Comparison of ENCODE assay signal across 17 cellular contexts in genomic region chr17:67393809-67394418, GRCh38. TPM values are rescaled to one million over a fixed set of nuclear protein-coding genes. Genes with fewer than 3 reads are reported as not detected.
DNase-seq lines count a peak whose midpoint lies in the region; ATAC-seq and TF ChIP-seq lines count a peak whose summit lies in the region.
"Had no signal": no experiment of that assay in that cellular context is flagged by ENCODE, and none has a peak within 500 bp of the region (broad histone marks: within the 10 kb centered on the region; RNA-seq: fewer than 3 reads in every experiment).

No MANE protein-coding gene starts in this region.

- H3K27ac ChIP-seq in CD8-positive, alpha-beta memory T cell (ENCODE audit: low read depth, low read length): no peak overlapping the region
- H3K27ac ChIP-seq: KMS-11, RWPE1 had no signal

- H3K9me3 Mint-ChIP-seq in activated T-cell treated with anti-CD3 and anti-CD28 coated beads, Interleukin-2, amount 50 U/mL, for 24 hours: no peaks in the 10 kb centered on the region
- H3K9me3 Mint-ChIP-seq in activated T-cell treated with anti-CD3 and anti-CD28 coated beads, Interleukin-2, amount 50 U/mL, for 4 hours: peaks cover 5% of the 10 kb centered on the region
- no peaks in the 10 kb centered on the region for H3K9me3 Mint-ChIP-seq in CD8-positive, alpha-beta memory T cell
- no peaks in the 10 kb centered on the region for H3K9me3 Mint-ChIP-seq in activated naive CD8-positive, alpha-beta T cell (ENCODE audit: low read depth)
- H3K9me3 Mint-ChIP-seq in natural killer cell: no peaks in the 10 kb centered on the region
- H3K9me3 Mint-ChIP-seq in glutamatergic neuron (ENCODE audit: unreplicated experiment): no peaks in the 10 kb centered on the region
- H3K9me3 Mint-ChIP-seq: HFFc6 had no signal

- intact Hi-C loops in natural killer cell (cut with micrococcal nuclease): no loop called here

- H3K36me3 Mint-ChIP-seq in activated T-cell treated with anti-CD3 and anti-CD28 coated beads, Interleukin-2, amount 50 U/mL, for 24 hours (ENCODE audit: low read depth): peaks cover 43% of the 10 kb centered on the region
- peaks cover 10% of the 10 kb centered on the region for H3K36me3 Mint-ChIP-seq in activated T-cell treated with anti-CD3 and anti-CD28 coated beads, Interleukin-2, amount 50 U/mL, for 4 hours (ENCODE audit: insufficient read depth)
- peaks cover 6 to 51% (median 9%) of the 10 kb centered on the region in 3 donors for H3K36me3 Mint-ChIP-seq in CD8-positive, alpha-beta memory T cell
- peaks cover 14% of the 10 kb centered on the region for H3K36me3 Mint-ChIP-seq in activated naive CD8-positive, alpha-beta T cell
- peaks cover 8% of the 10 kb centered on the region for H3K36me3 Mint-ChIP-seq in natural killer cell
- no peaks in the 10 kb centered on the region for H3K36me3 Mint-ChIP-seq in glutamatergic neuron (ENCODE audit: unreplicated experiment)

- DNase-seq in activated T-cell treated with anti-CD3 and anti-CD28 coated beads, Interleukin-2, amount 50 U/mL, for 24 hours: peak; percentile 23
- no peak for DNase-seq in activated T-cell treated with anti-CD3 and anti-CD28 coated beads, Interleukin-2, amount 50 U/mL, for 4 hours
- DNase-seq in CD8-positive, alpha-beta memory T cell: no peak
- DNase-seq in natural killer cell (no peak), NCI-H1930 (lab: John Stamatoyannopoulos, UW) (no peak), glutamatergic neuron (no peak)
- DNase-seq: C1 segment of cervical spinal cord, DMS53, HFFc6, NCI-H1436 treated with DMSO at 0.1 percent for 48 hours, NCI-H2081 treated with DMSO at 0.1 percent for 48 hours, NCI-H510A treated with DMSO at 0.1 percent for 48 hours, NCI-H82, PC-3 had no signal

- peaks cover 81% of the 10 kb centered on the region for H3K4me1 Mint-ChIP-seq in activated T-cell treated with anti-CD3 and anti-CD28 coated beads, Interleukin-2, amount 50 U/mL, for 24 hours (ENCODE audit: low read depth)
- H3K4me1 Mint-ChIP-seq in activated T-cell treated with anti-CD3 and anti-CD28 coated beads, Interleukin-2, amount 50 U/mL, for 4 hours (ENCODE audit: low read depth): peaks cover 70% of the 10 kb centered on the region
- peaks cover 59 to 87% (median 76%) of the 10 kb centered on the region in 3 donors for H3K4me1 Mint-ChIP-seq in CD8-positive, alpha-beta memory T cell
- H3K4me1 Mint-ChIP-seq in activated naive CD8-positive, alpha-beta T cell (ENCODE audit: low read depth): peaks cover 72% of the 10 kb centered on the region
- peaks cover 67 to 70% of the 10 kb centered on the region in 2 donors for H3K4me1 Mint-ChIP-seq in natural killer cell
- no peaks in the 10 kb centered on the region for H3K4me1 Mint-ChIP-seq in glutamatergic neuron (ENCODE audit: low read depth, unreplicated experiment)

- H3K4me3 ChIP-seq in CD8-positive, alpha-beta memory T cell (ENCODE audit: low read length): no peak overlapping the region

- H3K9me3 ChIP-seq in CD8-positive, alpha-beta memory T cell (ENCODE audit: low read length): no peaks in the 10 kb centered on the region

- H3K36me3 ChIP-seq in CD8-positive, alpha-beta memory T cell (ENCODE audit: insufficient read depth, low read length): no peaks in the 10 kb centered on the region

- no peaks in the 10 kb centered on the region for H3K27me3 ChIP-seq in CD8-positive, alpha-beta memory T cell (ENCODE audit: insufficient read depth, low read length, poor library complexity, severe bottlenecking)

- no peaks in the 10 kb centered on the region for H3K27me3 Mint-ChIP-seq in activated T-cell treated with anti-CD3 and anti-CD28 coated beads, Interleukin-2, amount 50 U/mL, for 24 hours
- no peaks in the 10 kb centered on the region for H3K27me3 Mint-ChIP-seq in activated T-cell treated with anti-CD3 and anti-CD28 coated beads, Interleukin-2, amount 50 U/mL, for 4 hours (ENCODE audit: low read depth)
- H3K27me3 Mint-ChIP-seq in CD8-positive, alpha-beta memory T cell: no peaks in the 10 kb centered on the region
- no peaks in the 10 kb centered on the region for H3K27me3 Mint-ChIP-seq in activated naive CD8-positive, alpha-beta T cell
- H3K27me3 Mint-ChIP-seq in natural killer cell (ENCODE audit: low read depth in 2 of 2) (no peaks in the 10 kb centered on the region), glutamatergic neuron (ENCODE audit: unreplicated experiment) (peaks cover 4% of the 10 kb centered on the region)

- peak overlapping the region; percentile 99 for H3K27ac Mint-ChIP-seq in activated T-cell treated with anti-CD3 and anti-CD28 coated beads, Interleukin-2, amount 50 U/mL, for 24 hours
- H3K27ac Mint-ChIP-seq in CD8-positive, alpha-beta memory T cell: peak overlapping the region in 7 of 8 donors; percentile 55 to 96 (median 72)
- H3K27ac Mint-ChIP-seq in activated naive CD8-positive, alpha-beta T cell: peak overlapping the region; percentile 93
- H3K27ac Mint-ChIP-seq in natural killer cell: peak overlapping the region; percentile 96 to 99
- H3K27ac Mint-ChIP-seq in glutamatergic neuron (ENCODE audit: unreplicated experiment): no peak overlapping the region
- H3K27ac Mint-ChIP-seq: HFFc6 had no signal

- CTCF ChIA-PET in CD8-positive, alpha-beta memory T cell (lab: Charles Lee): interaction anchor here (0.7 to 1.7 kb wide), 3 partner anchors 15 to 81 kb away, joined by 3 to 5 read pairs (median 4); no protein-coding TSS in a partner anchor

- peaks cover 66% of the 10 kb centered on the region for H3K4me1 ChIP-seq in CD8-positive, alpha-beta memory T cell (ENCODE audit: insufficient read depth, low read length)

- no peak for ATAC-seq in activated T-cell treated with anti-CD3 and anti-CD28 coated beads, Interleukin-2, amount 50 U/mL, for 4 hours
- ATAC-seq in natural killer cell: no peak
- ATAC-seq: PC-3 had no signal

- H3K4me3 Mint-ChIP-seq in activated T-cell treated with anti-CD3 and anti-CD28 coated beads, Interleukin-2, amount 50 U/mL, for 24 hours: no peak overlapping the region
- no peak overlapping the region for H3K4me3 Mint-ChIP-seq in activated T-cell treated with anti-CD3 and anti-CD28 coated beads, Interleukin-2, amount 50 U/mL, for 4 hours
- H3K4me3 Mint-ChIP-seq in CD8-positive, alpha-beta memory T cell: peak overlapping the region in 1 of 7 donors; percentile 41
- H3K4me3 Mint-ChIP-seq in activated naive CD8-positive, alpha-beta T cell: no peak overlapping the region
- H3K4me3 Mint-ChIP-seq in natural killer cell (peak overlapping the region; percentile 72), glutamatergic neuron (ENCODE audit: unreplicated experiment) (no peak overlapping the region)
- H3K4me3 Mint-ChIP-seq: HFFc6 had no signal

- POLR2A ChIA-PET in CD8-positive, alpha-beta memory T cell (lab: Charles Lee): interaction anchor here (0.6 to 0.7 kb wide), 2 partner anchors 28 to 70 kb away, joined by 3 to 4 read pairs; no protein-coding TSS in a partner anchor

- TF ChIP-seq CTCF in natural killer cell (IDR thresholded peaks at IDR 0.05): no peak
- no peak for TF ChIP-seq CTCF in glutamatergic neuron (IDR thresholded peaks at IDR 0.05; ENCODE audit: partially characterized antibody, unreplicated experiment)

RNA-seq across cellular contexts. Expression of gene PITPNC1, which starts 16.8 kb away (rescaled TPM):
- 10 to 100 TPM; 14.3 to 28.0 (median 19.7) TPM for total RNA-seq in activated T-cell treated with anti-CD3 and anti-CD28 coated beads, Interleukin-2, amount 50 U/mL, for 4 hours
- 10 to 100 TPM; 43.1 to 45.1 TPM for total RNA-seq in CD8-positive, alpha-beta memory T cell
- 163 TPM for polyA plus RNA-seq in CD8-positive, alpha-beta memory T cell
- 100 to 1,000 TPM; 150 to 185 (median 169) TPM for total RNA-seq in natural killer cell
- 40.3 TPM for total RNA-seq in glutamatergic neuron (ENCODE audit: unreplicated experiment)

RNA-seq across cellular contexts. Expression of gene PSMD12, which starts 27.5 kb away (rescaled TPM):
- 100 to 1,000 TPM; 127 to 142 (median 139) TPM for total RNA-seq in activated T-cell treated with anti-CD3 and anti-CD28 coated beads, Interleukin-2, amount 50 U/mL, for 4 hours
- 10 to 100 TPM; 91.1 to 94.2 TPM for total RNA-seq in CD8-positive, alpha-beta memory T cell
- polyA plus RNA-seq in CD8-positive, alpha-beta memory T cell: 40.2 TPM
- total RNA-seq in natural killer cell (10 to 100 TPM; 57.4 to 58.2 (median 58.0) TPM), glutamatergic neuron (ENCODE audit: unreplicated experiment) (55.7 TPM)
